Comparison of ENCODE assay signal across 1 cellular context in genomic region chr19:10544242-10544752, GRCh38.
TF ChIP-seq lines count a peak whose summit lies in the region.

No MANE protein-coding gene starts in this region.

TF ChIP-seq in K562, 482 proteins besides CTCF, POLR2A, EP300 and RAD21 (continued from another document and continues in another):
- TF ChIP-seq AFF1 (IDR thresholded peaks at IDR 0.05; ENCODE audit: low read depth in 1 of 2, partially characterized antibody in 2 of 2) = no peak
- TF ChIP-seq HMBOX1 (IDR thresholded peaks at IDR 0.05) = no peak
- no peak for TF ChIP-seq POLR2H (tag; IDR thresholded peaks at IDR 0.05; ENCODE audit: low read depth)
- no peak for TF ChIP-seq HEY1 (CRISPR knock-in tag; IDR thresholded peaks at IDR 0.05; ENCODE audit: borderline replicate concordance)
- TF ChIP-seq CCAR2 (IDR thresholded peaks at IDR 0.05; ENCODE audit: low read depth, low read length) = no peak
- TF ChIP-seq KAT8 (IDR thresholded peaks at IDR 0.05; ENCODE audit: low read depth) = no peak
- no peak for TF ChIP-seq XRCC4 (IDR thresholded peaks at IDR 0.05; ENCODE audit: extremely low read depth, insufficient read depth, insufficient read length)
- 0 out of 2 replicates have a peak, but pooled peaks have one; percentile 26 for TF ChIP-seq XRCC5 (IDR thresholded peaks at IDR 0.05; ENCODE audit: low read depth, low read length)
- TF ChIP-seq KDM1A (IDR thresholded peaks at IDR 0.05) = peak in 1 of 2 experiments; percentile 89
- TF ChIP-seq NR4A1 (CRISPR knock-in tag; IDR thresholded peaks at IDR 0.05) = no peak
- no peak for TF ChIP-seq NR4A1 (tag; IDR thresholded peaks at IDR 0.05)
- no peak for TF ChIP-seq CBFB (CRISPR knock-in tag; IDR thresholded peaks at IDR 0.05)
- TF ChIP-seq ZNF717 (CRISPR knock-in tag; IDR thresholded peaks at IDR 0.05) = no peak
- TF ChIP-seq ZC3H4 (CRISPR knock-in tag; IDR thresholded peaks at IDR 0.05; ENCODE audit: borderline replicate concordance) = no peak
- TF ChIP-seq RBM39 (optimal IDR thresholded peaks at IDR 0.05; ENCODE audit: low read depth, low read length) = peak; percentile 79
- TF ChIP-seq KDM5B (IDR thresholded peaks at IDR 0.05; ENCODE audit: insufficient replicate concordance, low read depth, low read length) = peak; percentile 20
- no peak for TF ChIP-seq DLX4 (CRISPR knock-in tag; IDR thresholded peaks at IDR 0.05)
- 0 out of 4 replicates have a peak, but pooled peaks of 1 of the 2 experiments have one; percentile 23 for TF ChIP-seq SIN3A (IDR thresholded peaks at IDR 0.05; ENCODE audit: borderline replicate concordance in 2 of 2, control insufficient read depth in 1 of 2, low read depth in 2 of 2, low read length in 2 of 2)
- TF ChIP-seq THRB (CRISPR knock-in tag; conservative IDR thresholded peaks at IDR 0.05) = no peak
- no peak for TF ChIP-seq ZNF232 (CRISPR knock-in tag; IDR thresholded peaks at IDR 0.05)
- TF ChIP-seq ZNF174 (CRISPR knock-in tag; IDR thresholded peaks at IDR 0.05) = no peak
- no peak for TF ChIP-seq MLLT1 (IDR thresholded peaks at IDR 0.05)
- TF ChIP-seq CTCFL (IDR thresholded peaks at IDR 0.05; ENCODE audit: borderline replicate concordance, insufficient read depth, low read depth, low read length, poor library complexity, severe bottlenecking) = no peak
- 0 out of 2 replicates have a peak, but pooled peaks have one; percentile 46 for TF ChIP-seq KLF10 (CRISPR knock-in tag; IDR thresholded peaks at IDR 0.05)
- no peak for TF ChIP-seq STAT5B (CRISPR knock-in tag; IDR thresholded peaks at IDR 0.05)
- TF ChIP-seq SREBF1 (IDR thresholded peaks at IDR 0.05; ENCODE audit: borderline replicate concordance, low read depth, low read length) = no peak
- TF ChIP-seq HDAC6 (IDR thresholded peaks at IDR 0.05; ENCODE audit: low read depth, low read length) = no peak
- no peak for TF ChIP-seq CLOCK (CRISPR knock-in tag; IDR thresholded peaks at IDR 0.05; ENCODE audit: borderline replicate concordance)
- TF ChIP-seq STAT5A (IDR thresholded peaks at IDR 0.05; ENCODE audit: borderline replicate concordance, low read length) = no peak
- no peak for TF ChIP-seq ZNF3 (CRISPR knock-in tag; IDR thresholded peaks at IDR 0.05)
- TF ChIP-seq ZNF780A (CRISPR knock-in tag; IDR thresholded peaks at IDR 0.05) = no peak
- no peak for TF ChIP-seq NFE2 (IDR thresholded peaks at IDR 0.05; ENCODE audit: low read depth)
- TF ChIP-seq STAG1 (CRISPR knock-in tag; IDR thresholded peaks at IDR 0.05; ENCODE audit: borderline replicate concordance) = no peak
- TF ChIP-seq ZFP36 (IDR thresholded peaks at IDR 0.05; ENCODE audit: low read depth, low read length, partially characterized antibody) = peak; percentile 17
- no peak for TF ChIP-seq ARID3B (CRISPR knock-in tag; IDR thresholded peaks at IDR 0.05; ENCODE audit: borderline replicate concordance)
- TF ChIP-seq E2F6 (IDR thresholded peaks at IDR 0.05; ENCODE audit: borderline replicate concordance in 1 of 2, extremely low read depth in 1 of 2, insufficient read depth in 1 of 2, insufficient read length in 1 of 2, low read depth in 1 of 2, low read length in 1 of 2, poor library complexity in 1 of 2, severe bottlenecking in 1 of 2) = no peak
- peak in 1 of 2 experiments; percentile 1; a peak in 1 of 4 replicates for TF ChIP-seq UBTF (IDR thresholded peaks at IDR 0.05; ENCODE audit: borderline replicate concordance in 1 of 2, low read depth in 2 of 2, low read length in 2 of 2)
- peak; percentile 86; the same call in 1 of the 2 replicates for TF ChIP-seq HDAC2 (IDR thresholded peaks at IDR 0.05)
- TF ChIP-seq CBX3 (IDR thresholded peaks at IDR 0.05; ENCODE audit: borderline replicate concordance in 1 of 2, low read length in 2 of 2) = 0 out of 3 replicates have a peak, but pooled peaks of 1 of the 2 experiments have one; percentile 12
- peak; percentile 100 for TF ChIP-seq ESRRA (IDR thresholded peaks at IDR 0.05; ENCODE audit: borderline replicate concordance, low read depth)
